Comparison of ENCODE assay signal across 27 cellular contexts in the genomic region with DNA sequence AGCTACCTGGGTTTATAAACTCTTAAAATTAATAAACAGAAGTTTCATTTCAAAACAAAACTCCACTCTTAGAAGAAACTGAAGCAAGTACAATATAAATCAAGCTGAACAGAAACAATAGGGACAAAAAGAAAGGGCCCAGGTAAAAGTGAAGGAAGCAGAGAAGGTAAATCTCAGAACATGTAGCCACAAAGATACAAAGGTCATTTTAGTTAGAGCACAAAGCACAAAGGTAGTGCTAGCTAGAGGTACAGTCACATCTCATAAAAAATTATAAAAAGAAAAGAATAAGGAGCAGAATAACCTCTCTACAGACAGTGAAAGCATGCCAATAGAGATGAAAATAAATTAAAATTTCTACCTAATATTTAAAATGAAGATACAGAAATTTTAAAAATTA.
"Had no signal": no experiment of that assay in that cellular context is flagged by ENCODE, and none has a peak within 500 bp of the region (broad histone marks: within the 10 kb centered on the region; RNA-seq: fewer than 3 reads in every experiment).

No MANE protein-coding gene starts in this region.

- H3K4me1 ChIP-seq: colonic mucosa, esophagus muscularis mucosa, esophagus squamous epithelium, foreskin keratinocyte, gastrocnemius medialis, gastroesophageal sphincter, heart left ventricle, heart right ventricle had no signal

- H3K27me3 Mint-ChIP-seq: dendritic cell treated with granulocyte-macrophage colony-stimulating factor and Interleukin-4, amounts not matched to agents 40 ng/mL and 50 ng/mL, for 4 days had no signal

- H3K27me3 ChIP-seq: colonic mucosa, esophagus muscularis mucosa, esophagus squamous epithelium, foreskin keratinocyte, gastrocnemius medialis, heart left ventricle, heart right ventricle had no signal

- ATAC-seq: effector memory CD8-positive, alpha-beta T cell; esophagus mucosa; foreskin keratinocyte; gastrocnemius medialis; gastroesophageal sphincter; heart left ventricle; heart right ventricle had no signal

- H3K9me3 ChIP-seq: colonic mucosa, esophagus muscularis mucosa, esophagus squamous epithelium, gastrocnemius medialis, heart left ventricle had no signal

- H3K36me3 ChIP-seq: colonic mucosa, esophagus muscularis mucosa, esophagus squamous epithelium, gastrocnemius medialis, gastroesophageal sphincter, heart left ventricle, heart right ventricle had no signal

- DNase-seq: colonic mucosa; cortex of kidney; dermis blood vessel endothelial cell; dorsolateral prefrontal cortex; effector CD4-positive, alpha-beta T cell; effector CD8-positive, alpha-beta T cell; effector memory CD4-positive, alpha-beta T cell; effector memory CD8-positive, alpha-beta T cell; endodermal cell; erythroblast; esophagus squamous epithelium; foreskin fibroblast; foreskin keratinocyte; foreskin melanocyte; gastrocnemius medialis; glutamatergic neuron; head of caudate nucleus; heart left ventricle; heart right ventricle had no signal

- H3K27ac ChIP-seq: colonic mucosa, coronary artery, dorsolateral prefrontal cortex, epithelial cell of prostate, esophagus muscularis mucosa, esophagus squamous epithelium, foreskin keratinocyte, gastrocnemius medialis, gastroesophageal sphincter, heart left ventricle, heart right ventricle had no signal

- H3K4me3 ChIP-seq: colonic mucosa, coronary artery, dorsolateral prefrontal cortex, esophagus muscularis mucosa, esophagus squamous epithelium, gastrocnemius medialis, gastroesophageal sphincter, heart left ventricle, heart right ventricle had no signal

- H3K4me3 Mint-ChIP-seq: dendritic cell treated with granulocyte-macrophage colony-stimulating factor and Interleukin-4, amounts not matched to agents 40 ng/mL and 50 ng/mL, for 4 days; effector memory CD8-positive, alpha-beta T cell; endodermal cell had no signal

- FAIRE-seq: endometrium, endothelial cell of umbilical vein had no signal

- H3K27ac Mint-ChIP-seq: dendritic cell treated with granulocyte-macrophage colony-stimulating factor and Interleukin-4, amounts not matched to agents 40 ng/mL and 50 ng/mL, for 4 days; effector memory CD8-positive, alpha-beta T cell; endodermal cell had no signal
